ENCODE assay signal across 1 cellular context in the genomic region with DNA sequence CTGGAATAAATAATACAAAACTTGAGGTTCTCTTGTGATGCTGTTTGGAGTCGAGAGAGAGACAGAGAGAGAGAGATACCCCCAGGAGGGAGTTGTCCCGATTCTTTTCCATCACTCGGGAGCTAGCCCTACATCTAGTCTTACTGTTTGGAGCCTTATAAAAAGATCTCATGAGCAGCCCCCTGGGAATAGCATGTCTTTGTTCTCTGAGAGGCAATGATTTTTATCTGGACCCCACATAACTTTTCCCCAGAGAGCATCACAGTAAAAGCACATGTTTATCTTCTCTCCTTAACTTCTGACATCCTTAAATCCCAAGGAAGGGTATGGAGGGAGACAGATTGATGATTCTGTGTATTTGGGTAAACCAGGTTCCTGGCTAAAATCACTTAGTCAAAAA.
TF ChIP-seq lines count a peak whose summit lies in the region.

No MANE protein-coding gene starts in this region.

TF ChIP-seq in GM23338, 12 proteins besides CTCF, POLR2A, EP300 and RAD21 (continued from another document):
- TF ChIP-seq, protein P1, sequence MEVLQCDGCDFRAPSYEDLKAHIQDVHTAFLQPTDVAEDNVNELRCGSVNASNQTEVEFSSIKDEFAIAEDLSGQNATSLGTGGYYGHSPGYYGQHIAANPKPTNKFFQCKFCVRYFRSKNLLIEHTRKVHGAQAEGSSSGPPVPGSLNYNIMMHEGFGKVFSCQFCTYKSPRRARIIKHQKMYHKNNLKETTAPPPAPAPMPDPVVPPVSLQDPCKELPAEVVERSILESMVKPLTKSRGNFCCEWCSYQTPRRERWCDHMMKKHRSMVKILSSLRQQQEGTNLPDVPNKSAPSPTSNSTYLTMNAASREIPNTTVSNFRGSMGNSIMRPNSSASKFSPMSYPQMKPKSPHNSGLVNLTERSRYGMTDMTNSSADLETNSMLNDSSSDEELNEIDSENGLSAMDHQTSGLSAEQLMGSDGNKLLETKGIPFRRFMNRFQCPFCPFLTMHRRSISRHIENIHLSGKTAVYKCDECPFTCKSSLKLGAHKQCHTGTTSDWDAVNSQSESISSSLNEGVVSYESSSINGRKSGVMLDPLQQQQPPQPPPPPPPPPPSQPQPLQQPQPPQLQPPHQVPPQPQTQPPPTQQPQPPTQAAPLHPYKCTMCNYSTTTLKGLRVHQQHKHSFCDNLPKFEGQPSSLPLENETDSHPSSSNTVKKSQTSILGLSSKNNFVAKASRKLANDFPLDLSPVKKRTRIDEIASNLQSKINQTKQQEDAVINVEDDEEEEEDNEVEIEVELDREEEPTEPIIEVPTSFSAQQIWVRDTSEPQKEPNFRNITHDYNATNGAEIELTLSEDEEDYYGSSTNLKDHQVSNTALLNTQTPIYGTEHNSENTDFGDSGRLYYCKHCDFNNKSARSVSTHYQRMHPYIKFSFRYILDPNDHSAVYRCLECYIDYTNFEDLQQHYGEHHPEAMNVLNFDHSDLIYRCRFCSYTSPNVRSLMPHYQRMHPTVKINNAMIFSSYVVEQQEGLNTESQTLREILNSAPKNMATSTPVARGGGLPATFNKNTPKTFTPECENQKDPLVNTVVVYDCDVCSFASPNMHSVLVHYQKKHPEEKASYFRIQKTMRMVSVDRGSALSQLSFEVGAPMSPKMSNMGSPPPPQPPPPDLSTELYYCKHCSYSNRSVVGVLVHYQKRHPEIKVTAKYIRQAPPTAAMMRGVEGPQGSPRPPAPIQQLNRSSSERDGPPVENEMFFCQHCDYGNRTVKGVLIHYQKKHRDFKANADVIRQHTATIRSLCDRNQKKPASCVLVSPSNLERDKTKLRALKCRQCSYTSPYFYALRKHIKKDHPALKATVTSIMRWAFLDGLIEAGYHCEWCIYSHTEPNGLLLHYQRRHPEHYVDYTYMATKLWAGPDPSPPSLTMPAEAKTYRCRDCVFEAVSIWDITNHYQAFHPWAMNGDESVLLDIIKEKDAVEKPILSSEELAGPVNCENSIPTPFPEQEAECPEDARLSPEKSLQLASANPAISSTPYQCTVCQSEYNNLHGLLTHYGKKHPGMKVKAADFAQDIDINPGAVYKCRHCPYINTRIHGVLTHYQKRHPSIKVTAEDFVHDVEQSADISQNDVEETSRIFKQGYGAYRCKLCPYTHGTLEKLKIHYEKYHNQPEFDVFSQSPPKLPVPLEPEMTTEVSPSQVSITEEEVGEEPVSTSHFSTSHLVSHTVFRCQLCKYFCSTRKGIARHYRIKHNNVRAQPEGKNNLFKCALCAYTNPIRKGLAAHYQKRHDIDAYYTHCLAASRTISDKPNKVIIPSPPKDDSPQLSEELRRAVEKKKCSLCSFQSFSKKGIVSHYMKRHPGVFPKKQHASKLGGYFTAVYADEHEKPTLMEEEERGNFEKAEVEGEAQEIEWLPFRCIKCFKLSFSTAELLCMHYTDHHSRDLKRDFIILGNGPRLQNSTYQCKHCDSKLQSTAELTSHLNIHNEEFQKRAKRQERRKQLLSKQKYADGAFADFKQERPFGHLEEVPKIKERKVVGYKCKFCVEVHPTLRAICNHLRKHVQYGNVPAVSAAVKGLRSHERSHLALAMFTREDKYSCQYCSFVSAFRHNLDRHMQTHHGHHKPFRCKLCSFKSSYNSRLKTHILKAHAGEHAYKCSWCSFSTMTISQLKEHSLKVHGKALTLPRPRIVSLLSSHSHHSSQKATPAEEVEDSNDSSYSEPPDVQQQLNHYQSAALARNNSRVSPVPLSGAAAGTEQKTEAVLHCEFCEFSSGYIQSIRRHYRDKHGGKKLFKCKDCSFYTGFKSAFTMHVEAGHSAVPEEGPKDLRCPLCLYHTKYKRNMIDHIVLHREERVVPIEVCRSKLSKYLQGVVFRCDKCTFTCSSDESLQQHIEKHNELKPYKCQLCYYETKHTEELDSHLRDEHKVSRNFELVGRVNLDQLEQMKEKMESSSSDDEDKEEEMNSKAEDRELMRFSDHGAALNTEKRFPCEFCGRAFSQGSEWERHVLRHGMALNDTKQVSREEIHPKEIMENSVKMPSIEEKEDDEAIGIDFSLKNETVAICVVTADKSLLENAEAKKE (CRISPR knock-in tag; IDR thresholded peaks at IDR 0.05) = no peak
- no peak for TF ChIP-seq POLR2AphosphoS5 (IDR thresholded peaks at IDR 0.05; ENCODE audit: low read depth)
- TF ChIP-seq, protein P2, sequence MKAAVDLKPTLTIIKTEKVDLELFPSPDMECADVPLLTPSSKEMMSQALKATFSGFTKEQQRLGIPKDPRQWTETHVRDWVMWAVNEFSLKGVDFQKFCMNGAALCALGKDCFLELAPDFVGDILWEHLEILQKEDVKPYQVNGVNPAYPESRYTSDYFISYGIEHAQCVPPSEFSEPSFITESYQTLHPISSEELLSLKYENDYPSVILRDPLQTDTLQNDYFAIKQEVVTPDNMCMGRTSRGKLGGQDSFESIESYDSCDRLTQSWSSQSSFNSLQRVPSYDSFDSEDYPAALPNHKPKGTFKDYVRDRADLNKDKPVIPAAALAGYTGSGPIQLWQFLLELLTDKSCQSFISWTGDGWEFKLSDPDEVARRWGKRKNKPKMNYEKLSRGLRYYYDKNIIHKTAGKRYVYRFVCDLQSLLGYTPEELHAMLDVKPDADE (IDR thresholded peaks at IDR 0.05) = no peak
- TF ChIP-seq NANOG (IDR thresholded peaks at IDR 0.05; ENCODE audit: borderline replicate concordance) = no peak
- no peak for TF ChIP-seq EZH2 (IDR thresholded peaks at IDR 0.05; ENCODE audit: low read depth, unreplicated experiment)
- no peak for TF ChIP-seq ZNF331 (CRISPR knock-in tag; IDR thresholded peaks at IDR 0.05; ENCODE audit: low read depth)
- TF ChIP-seq CREB1 (CRISPR knock-in tag; IDR thresholded peaks at IDR 0.05; ENCODE audit: low read depth) = no peak
- no peak for TF ChIP-seq STAT1 (IDR thresholded peaks at IDR 0.05; ENCODE audit: unreplicated experiment)
- TF ChIP-seq EZH2phosphoT487 (IDR thresholded peaks at IDR 0.05; ENCODE audit: unreplicated experiment) = no peak
- no peak for TF ChIP-seq JUNB (IDR thresholded peaks at IDR 0.05; ENCODE audit: unreplicated experiment)
- TF ChIP-seq, protein P3, sequence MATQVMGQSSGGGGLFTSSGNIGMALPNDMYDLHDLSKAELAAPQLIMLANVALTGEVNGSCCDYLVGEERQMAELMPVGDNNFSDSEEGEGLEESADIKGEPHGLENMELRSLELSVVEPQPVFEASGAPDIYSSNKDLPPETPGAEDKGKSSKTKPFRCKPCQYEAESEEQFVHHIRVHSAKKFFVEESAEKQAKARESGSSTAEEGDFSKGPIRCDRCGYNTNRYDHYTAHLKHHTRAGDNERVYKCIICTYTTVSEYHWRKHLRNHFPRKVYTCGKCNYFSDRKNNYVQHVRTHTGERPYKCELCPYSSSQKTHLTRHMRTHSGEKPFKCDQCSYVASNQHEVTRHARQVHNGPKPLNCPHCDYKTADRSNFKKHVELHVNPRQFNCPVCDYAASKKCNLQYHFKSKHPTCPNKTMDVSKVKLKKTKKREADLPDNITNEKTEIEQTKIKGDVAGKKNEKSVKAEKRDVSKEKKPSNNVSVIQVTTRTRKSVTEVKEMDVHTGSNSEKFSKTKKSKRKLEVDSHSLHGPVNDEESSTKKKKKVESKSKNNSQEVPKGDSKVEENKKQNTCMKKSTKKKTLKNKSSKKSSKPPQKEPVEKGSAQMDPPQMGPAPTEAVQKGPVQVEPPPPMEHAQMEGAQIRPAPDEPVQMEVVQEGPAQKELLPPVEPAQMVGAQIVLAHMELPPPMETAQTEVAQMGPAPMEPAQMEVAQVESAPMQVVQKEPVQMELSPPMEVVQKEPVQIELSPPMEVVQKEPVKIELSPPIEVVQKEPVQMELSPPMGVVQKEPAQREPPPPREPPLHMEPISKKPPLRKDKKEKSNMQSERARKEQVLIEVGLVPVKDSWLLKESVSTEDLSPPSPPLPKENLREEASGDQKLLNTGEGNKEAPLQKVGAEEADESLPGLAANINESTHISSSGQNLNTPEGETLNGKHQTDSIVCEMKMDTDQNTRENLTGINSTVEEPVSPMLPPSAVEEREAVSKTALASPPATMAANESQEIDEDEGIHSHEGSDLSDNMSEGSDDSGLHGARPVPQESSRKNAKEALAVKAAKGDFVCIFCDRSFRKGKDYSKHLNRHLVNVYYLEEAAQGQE (IDR thresholded peaks at IDR 0.05; ENCODE audit: unreplicated experiment) = no peak
TF ChIP-seq in GM23338: peak in this region for 0.
